ENCODE assay signal across 8 cellular contexts in genomic region chr2:180983468-180984388, GRCh38. TPM values are rescaled to one million over a fixed set of nuclear protein-coding genes. Genes with fewer than 3 reads are reported as not detected.
DNase-seq lines count a peak whose midpoint lies in the region; ATAC-seq and TF ChIP-seq lines count a peak whose summit lies in the region.

No MANE protein-coding gene starts in this region.

- DNase-seq in stimulated activated naive CD4-positive, alpha-beta T cell (lab: John Stamatoyannopoulos, UW), result peak in 4 of 6 experiments; percentile 2 to 65 (median 40)
- DNase-seq in stimulated activated naive CD4-positive, alpha-beta T cell treated with Interleukin-2 at 50 U/mL for 16 hours (lab: John Stamatoyannopoulos, UW), result no peak
- DNase-seq in GM23248 (peak; percentile 79), KBM-7 (peak; percentile 74), Panc1 (ENCODE audit: low read depth, low spot score) (no peak), cerebellum (ENCODE audit: low spot score) (peak; percentile 45), mesenchymal stem cell (peak; percentile 76), GOT3 (lab: John Stamatoyannopoulos, UW) (no peak)

- H3K9me3 ChIP-seq in GM23248 (ENCODE audit: low read depth) (no peaks in the 10 kb centered on the region), Panc1 (ENCODE audit: control insufficient read depth, insufficient read depth, low read depth, low read length) (no peaks in the 10 kb centered on the region), mesenchymal stem cell (ENCODE audit: control insufficient read depth, low read length) (no peaks in the 10 kb centered on the region)

- no peaks in the 10 kb centered on the region for H3K79me1 ChIP-seq in mesenchymal stem cell (replicated peaks; ENCODE audit: low read length, poor library complexity, severe bottlenecking)

- H3K9ac ChIP-seq in GM23248, result peak overlapping the region; percentile 94
- H3K9ac ChIP-seq in mesenchymal stem cell (ENCODE audit: low read length), result peak overlapping the region; percentile 99

- ATAC-seq in Panc1, result no peak

- peaks cover 29% of the 10 kb centered on the region for H3F3A ChIP-seq in GM23248 (ENCODE audit: insufficient read depth)

- H2BK15ac ChIP-seq in mesenchymal stem cell (ENCODE audit: low read depth, poor library complexity, severe bottlenecking), result no peak overlapping the region

- H4K8ac ChIP-seq in mesenchymal stem cell (ENCODE audit: low read length), result no peak overlapping the region

- no peak overlapping the region for H3K18ac ChIP-seq in mesenchymal stem cell (ENCODE audit: low read depth in 1 of 2, low read length in 2 of 2)

- no peaks in the 10 kb centered on the region for H3K9me2 ChIP-seq in GM23248 (ENCODE audit: insufficient read depth)

- H3K4me1 ChIP-seq in GM23248 (ENCODE audit: insufficient read depth) (peaks cover 64% of the 10 kb centered on the region), Panc1 (ENCODE audit: control insufficient read depth, insufficient read depth, low read length) (peaks cover 33% of the 10 kb centered on the region), mesenchymal stem cell (ENCODE audit: control insufficient read depth, insufficient read depth, low read depth, low read length) (peaks cover 3% of the 10 kb centered on the region)

- peak; percentile 60; the same call in 1 of the 2 replicates for TF ChIP-seq CTCF in Panc1 (IDR thresholded peaks at IDR 0.05)

- H4K91ac ChIP-seq in mesenchymal stem cell (ENCODE audit: low read length), result no peak overlapping the region

- no TSS peak for BruUV-seq in Panc1 (replicated peaks; lab: Mats Ljungman, UMichigan)

- in situ Hi-C loops in GM23248 (cut with MboI) (no loop called here), KBM-7 (cut with MboI; ENCODE audit: low pct_unique_long_range_greater_than_20kb, low sequenced_read_pairs) (no loop called here), Panc1 (cut with HindIII; ENCODE audit: low pct_unique_long_range_greater_than_20kb, low sequenced_read_pairs) (no loop called here)

- H3K4me2 ChIP-seq in GM23248 (ENCODE audit: unreplicated experiment) (peak overlapping the region; percentile 98), mesenchymal stem cell (ENCODE audit: low read length, poor library complexity, severe bottlenecking) (no peak overlapping the region)

- CTCF ChIA-PET in Panc1 (lab: Charles Lee), result interaction anchor here (0.6 kb wide), 1 partner anchor 35 kb away, joined by 4 read pairs; no protein-coding TSS in a partner anchor

- no peaks in the 10 kb centered on the region; the same call in 1 of the 2 replicates for H4K20me1 ChIP-seq in GM23248 (ENCODE audit: insufficient read depth)

- H3K79me2 ChIP-seq in GM23248 (ENCODE audit: insufficient read depth), result peaks cover 76% of the 10 kb centered on the region

- no peak overlapping the region for H3K14ac ChIP-seq in mesenchymal stem cell (ENCODE audit: low read length in 2 of 2)

- H2AFZ ChIP-seq in GM23248 (peak overlapping the region; percentile 69), mesenchymal stem cell (ENCODE audit: low read depth, low read length) (no peak overlapping the region)

- H2BK12ac ChIP-seq in mesenchymal stem cell (ENCODE audit: low read length in 2 of 2), result no peak overlapping the region

- peak overlapping the region; percentile 95 for H3K4me3 ChIP-seq in GM23248
- peak overlapping the region; percentile 7 to 23; a peak in 2 of 4 replicates for H3K4me3 ChIP-seq in Panc1 (ENCODE audit: low read depth in 2 of 2, low read length in 2 of 2)
- H3K4me3 ChIP-seq in mesenchymal stem cell (ENCODE audit: insufficient read depth in 1 of 2, low read depth in 1 of 2, low read length in 2 of 2), result peak overlapping the region in 1 of 2 experiments; percentile 99

- POLR2A ChIA-PET in Panc1 (lab: Charles Lee), result no interaction called here

- no peaks in the 10 kb centered on the region for H3K27me3 ChIP-seq in GM23248 (replicated peaks; ENCODE audit: insufficient read depth)
- no peaks in the 10 kb centered on the region for H3K27me3 ChIP-seq in Panc1 (ENCODE audit: control insufficient read depth, insufficient read depth, low read length)
- no peaks in the 10 kb centered on the region for H3K27me3 ChIP-seq in mesenchymal stem cell (ENCODE audit: control insufficient read depth in 1 of 2, insufficient read depth in 1 of 2, low read length in 2 of 2)

- H2AK5ac ChIP-seq in mesenchymal stem cell (ENCODE audit: low read length, severe bottlenecking), result no peak overlapping the region

- intact Hi-C loops in Panc1 (cut with micrococcal nuclease; ENCODE audit: unreplicated experiment), result loop anchor here (2.0 kb wide), 1 partner anchor 859 kb away; no protein-coding TSS in a partner anchor

- no peak overlapping the region for H3K23ac ChIP-seq in mesenchymal stem cell (ENCODE audit: low read length in 2 of 2)

- no peak overlapping the region for H2BK120ac ChIP-seq in mesenchymal stem cell (ENCODE audit: low read depth, low read length)

- H3K27ac ChIP-seq in GM23248, result peak overlapping the region; percentile 17; the same call in 1 of the 2 replicates
- peak overlapping the region; percentile 55 for H3K27ac ChIP-seq in Panc1 (ENCODE audit: low read length)
- H3K27ac ChIP-seq in mesenchymal stem cell (ENCODE audit: low read length, poor library complexity, severe bottlenecking), result peak overlapping the region; percentile 77

- H3K36me3 ChIP-seq in GM23248 (ENCODE audit: low read depth) (peaks cover 26% of the 10 kb centered on the region), Panc1 (ENCODE audit: control insufficient read depth, insufficient read depth, low read length) (peaks cover 28% of the 10 kb centered on the region), mesenchymal stem cell (ENCODE audit: control insufficient read depth in 1 of 2, insufficient read depth in 2 of 2, low read depth in 1 of 2, low read length in 2 of 2) (peaks cover 0 to 50% of the 10 kb centered on the region in 2 experiments)

- H3K4ac ChIP-seq in mesenchymal stem cell (ENCODE audit: low read depth in 1 of 2, low read length in 2 of 2), result no peak overlapping the region

- H2BK5ac ChIP-seq in mesenchymal stem cell (ENCODE audit: low read depth, low read length, poor library complexity, severe bottlenecking), result no peak overlapping the region

RNA-seq across cellular contexts. Expression of gene UBE2E3, which starts 3.3 kb away (rescaled TPM):
- 142 and 171 TPM in 2 replicates for total RNA-seq in GM23248 (2014; rRNA removed; shearing (Covaris generic))
- 168 and 184 TPM in 2 replicates for polyA plus RNA-seq in GM23248 (2016; fragmentation: Nextera tagmentation; extraction: Ambion mirVana)
- total RNA-seq in Panc1 (2021; ENCODE audit: unreplicated experiment) (91.3 TPM), cerebellum (94.9 TPM)
- polyA plus RNA-seq in Panc1 (2012; ENCODE audit: insufficient read length), result 77.1 TPM
- 149 TPM for polyA plus RNA-seq in mesenchymal stem cell (2013, experiment 1 of 2)
- 155 TPM for polyA plus RNA-seq in mesenchymal stem cell (2013, experiment 2 of 2)

Comparison
In these comparisons a context has a peak if more than half of its experiments do, and no peak if none do; other contexts are left out.
1. DNase-seq: peak in stimulated activated naive CD4-positive, alpha-beta T cell (4 of 6), GM23248 (single experiment), KBM-7 (single experiment), cerebellum (single experiment) and mesenchymal stem cell (single experiment); none in stimulated activated naive CD4-positive, alpha-beta T cell treated with Interleukin-2 at 50 U/mL for 16 hours (single experiment), Panc1 (single experiment) and GOT3 (single experiment).
2. H3K27ac ChIP-seq: peak in every context shown above with its lines; median percentile 77 in mesenchymal stem cell; 55 in Panc1; 17 in GM23248.